Comparison of ENCODE assay signal across 25 cellular contexts in genomic region chr18:22112215-22112614, GRCh38. TPM values are rescaled to one million over a fixed set of nuclear protein-coding genes. Genes with fewer than 3 reads are reported as not detected.
DNase-seq lines count a peak whose midpoint lies in the region; ATAC-seq, FAIRE-seq and TF ChIP-seq lines count a peak whose summit lies in the region.
"Had no signal": no experiment of that assay in that cellular context is flagged by ENCODE, and none has a peak within 500 bp of the region (broad histone marks: within the 10 kb centered on the region; RNA-seq: fewer than 3 reads in every experiment).

No MANE protein-coding gene starts in this region.

- H4K20me1 ChIP-seq in K562 (replicated peaks; ENCODE audit: control insufficient read depth, insufficient read depth, low read length) = no peaks in the 10 kb centered on the region
- H4K20me1 ChIP-seq: BLaER1 treated with 17β-estradiol and CSF1 and Interleukin-3, amounts not matched to agents 10 nM and 100 nM had no signal

- peaks cover 10 to 18% of the 10 kb centered on the region in 2 experiments; a peak in 4 of 5 replicates for H3K4me1 ChIP-seq in K562 (replicated peaks in 1 of 2; ENCODE audit: control insufficient read depth in 2 of 2, insufficient read depth in 2 of 2, low read length in 2 of 2)
- H3K4me1 ChIP-seq: BE2C had no signal

- POLR2A ChIA-PET in K562 (lab: Yijun Ruan, JAX) = no interaction called here

- no peaks in the 10 kb centered on the region for H3K9me1 ChIP-seq in K562 (ENCODE audit: control insufficient read depth, insufficient read depth, low read length)

- no peaks in the 10 kb centered on the region for H3K36me3 ChIP-seq in K562 (ENCODE audit: control insufficient read depth, insufficient read depth, low read length)
- H3K36me3 ChIP-seq: BE2C; BLaER1 treated with 17β-estradiol and CSF1 and Interleukin-3, amounts not matched to agents 10 nM and 100 nM had no signal

- WGBS in K562 (ENCODE audit: insufficient coverage, low coverage, missing lambda C conversion rate) = 66% methylated on average over 5 of the region's 5 CpGs

- no peak for TF ChIP-seq RAD21 in K562 (CRISPR knock-in tag; conservative IDR thresholded peaks at IDR 0.05 in 1 of 2, IDR thresholded peaks at IDR 0.05 in 1 of 2)

- H3K9me3 ChIP-seq in K562 (replicated peaks; ENCODE audit: control insufficient read depth, insufficient read depth, low read depth, low read length) = no peaks in the 10 kb centered on the region
- H3K9me3 ChIP-seq: BE2C; BLaER1 treated with 17β-estradiol and CSF1 and Interleukin-3, amounts not matched to agents 10 nM and 100 nM had no signal

- no peak overlapping the region for H3K4me2 ChIP-seq in K562 (ENCODE audit: insufficient read depth, low read length)
- H3K4me2 ChIP-seq: BLaER1 treated with 17β-estradiol and CSF1 and Interleukin-3, amounts not matched to agents 10 nM and 100 nM; GM23338 had no signal

- no peak overlapping the region for H3K9ac ChIP-seq in K562 (ENCODE audit: insufficient read depth in 1 of 2, low read depth in 2 of 2, low read length in 2 of 2)
- H3K9ac ChIP-seq: BLaER1 treated with 17β-estradiol and CSF1 and Interleukin-3, amounts not matched to agents 10 nM and 100 nM had no signal

- no peak for TF ChIP-seq EP300 in K562 (IDR thresholded peaks at IDR 0.05; ENCODE audit: low read length)

- peak; percentile 29 for ATAC-seq in Right ventricle myocardium superior (ENCODE audit: poor library complexity)
- no peak for ATAC-seq in left cardiac atrium
- ATAC-seq in K562 = no peak
- no peak for ATAC-seq in GM21447 (IDR thresholded peaks at IDR 0.05; ENCODE audit: unreplicated experiment)
- no peak for ATAC-seq in GM21529 (IDR thresholded peaks at IDR 0.05; ENCODE audit: unreplicated experiment)
- ATAC-seq: GM12878, GM23338, HCT116 had no signal

- DNase-seq in Right ventricle myocardium superior (no peak), left cardiac atrium (no peak), NCI-H526 (lab: John Stamatoyannopoulos, UW) (peak; percentile 42 to 60), K562 (ENCODE audit: extremely low read depth in 1 of 4, low spot score in 3 of 4) (no peak), GM19240 (ENCODE audit: insufficient read length, low spot score) (no peak)
- DNase-seq: ACHN; AML-193; BE2C; CD4-positive, alpha-beta T cell; CD8-positive, alpha-beta memory T cell; DMS 273 treated with DMSO at 0.1 percent for 48 hours; DMS79; EL; GDM1; H9 had no signal

- no peaks in the 10 kb centered on the region; a peak in 1 of 5 replicates for H3K27me3 ChIP-seq in K562 (ENCODE audit: control insufficient read depth in 2 of 2, insufficient read depth in 2 of 2, low read length in 2 of 2)
- H3K27me3 ChIP-seq: BE2C; BLaER1 treated with 17β-estradiol and CSF1 and Interleukin-3, amounts not matched to agents 10 nM and 100 nM had no signal

- no peak overlapping the region for H3K4me3 ChIP-seq in K562
- H3K4me3 ChIP-seq: BLaER1 treated with 17β-estradiol and CSF1 and Interleukin-3, amounts not matched to agents 10 nM and 100 nM; GM12878; GM23338 had no signal

- no TSS peak for BruUV-seq in K562 (replicated peaks; lab: Mats Ljungman, UMichigan)

- H3K79me2 ChIP-seq in K562 (ENCODE audit: control insufficient read depth, insufficient read depth, low read length) = no peaks in the 10 kb centered on the region

- intact Hi-C loops in Right ventricle myocardium superior (cut with DNase I) = no loop called here
- intact Hi-C loops in left cardiac atrium (cut with DNase I) = no loop called here
- intact Hi-C loops in K562 (cut with micrococcal nuclease) = no loop called here

- H2AFZ ChIP-seq in K562 (ENCODE audit: low read depth, low read length) = no peak overlapping the region
- H2AFZ ChIP-seq: GM23338 had no signal

- no peak for TF ChIP-seq POLR2A in K562 (conservative IDR thresholded peaks at IDR 0.05)

- TF ChIP-seq CTCF in K562 (IDR thresholded peaks at IDR 0.05 in 2 of 3, conservative IDR thresholded peaks at IDR 0.05 in 1 of 3; ENCODE audit: insufficient read depth in 2 of 3, low read depth in 1 of 3, low read length in 3 of 3) = no peak

- no peak for FAIRE-seq in K562 (lab: Jason Lieb, UNC)
- FAIRE-seq: A204.1, D721Med, GM12878, GM19239 had no signal

- H3K27ac ChIP-seq in K562 (ENCODE audit: extremely low read depth, low read depth, low read length) = no peak overlapping the region
- H3K27ac ChIP-seq: 22Rv1; BLaER1 treated with 17β-estradiol and CSF1 and Interleukin-3, amounts not matched to agents 10 nM and 100 nM had no signal

- in situ Hi-C loops in K562 (cut with MboI) = no loop called here

- CTCF ChIA-PET in K562 (lab: Yijun Ruan, JAX; ENCODE audit: low intra/inter-chr PET ratio) = no interaction called here

TF ChIP-seq in K562, 482 proteins besides CTCF, POLR2A, EP300 and RAD21:
- TF ChIP-seq ZNF316 (IDR thresholded peaks at IDR 0.05) (peak; percentile 82), C11orf30 (IDR thresholded peaks at IDR 0.05; ENCODE audit: low read depth) (peak; percentile 47), MAFG (tag; conservative IDR thresholded peaks at IDR 0.05) (peak; percentile 40; the same call in 1 of the 2 replicates), NCOR1 (IDR thresholded peaks at IDR 0.05) (no peak)

RNA-seq across cellular contexts. Expression of gene GATA6, which starts 57.2 kb away (rescaled TPM):
- total RNA-seq in Right ventricle myocardium superior = 56.0 TPM
- total RNA-seq in left cardiac atrium = 10 to 100 TPM; 43.9 to 59.6 TPM
- 0.09 TPM in 1 of 2 replicates, not detected in the other for total RNA-seq in K562 (2011; cell fraction: chromatin; rRNA removed; ENCODE audit: low replicate concordance)
- 0.13 and 0.17 TPM in 2 replicates for total RNA-seq in K562 (2011; cell fraction: nucleolus; rRNA removed)
- total RNA-seq in K562 (2011; cell fraction: nucleoplasm; rRNA removed) = not detected in 2 replicates
- 0.16 and 0.18 TPM in 2 replicates for total RNA-seq in K562 (2014; rRNA removed)
- total RNA-seq in K562 (2014; rRNA removed; fragmentation: Illumina TruSeq; extraction: Trizol) = not detected in 2 replicates
- not detected in 2 replicates for total RNA-seq in K562 (2015; rRNA removed; fragmentation: Illumina TruSeq; extraction: Trizol)
- total RNA-seq in K562 (2021) = 0.24 and 0.29 TPM in 2 replicates
- 0.12 TPM in 1 of 2 replicates, not detected in the other for polyA plus RNA-seq in K562 (2011; rRNA removed)
- 0.06 and 0.09 TPM in 2 replicates for polyA plus RNA-seq in K562 (2011; cell fraction: cytosol; rRNA removed)
- 0.07 and 0.20 TPM in 2 replicates for polyA plus RNA-seq in K562 (2011; cell fraction: nucleus; rRNA removed)
- 0.05 and 0.10 TPM in 2 replicates for polyA plus RNA-seq in K562 (2012)
- polyA plus RNA-seq in K562 (2014; fragmentation: Illumina TruSeq; extraction: Trizol) = 0.06 TPM in 1 of 2 replicates, not detected in the other
- polyA plus RNA-seq in K562 (2014; fragmentation: Nextera tagmentation; extraction: Ambion mirVana) = under 1 TPM in 1 of 2 experiments, not detected in 1; 0.01 TPM
- 0.13 TPM in 1 of 2 replicates, not detected in the other for polyA plus RNA-seq in K562 (2014; rRNA removed)
- 0.15 TPM in 1 of 2 replicates, not detected in the other for polyA minus RNA-seq in K562 (2011; rRNA and poly(A)+ RNA removed)
- 0.64 TPM in 1 of 2 replicates, not detected in the other for polyA minus RNA-seq in K562 (2011; cell fraction: cytosol; rRNA and poly(A)+ RNA removed)
- polyA minus RNA-seq in K562 (2011; cell fraction: nucleus; rRNA and poly(A)+ RNA removed) = 0.13 and 0.22 TPM in 2 replicates
- total RNA-seq: GM23338, H9 had no signal

Comparison
In these comparisons a context has a peak if more than half of its experiments do, and no peak if none do; other contexts are left out.
1. DNase-seq: peak in NCI-H526 (2 of 2); none in Right ventricle myocardium superior (single experiment), left cardiac atrium (single experiment), K562 (0 of 4) and GM19240 (single experiment).
2. RNA of gene GATA6, which starts 57.2 kb away (total RNA-seq): 43.9 to 59.6 TPM in left cardiac atrium and 56.0 TPM in Right ventricle myocardium superior (single experiment); 0.09 to 0.29 TPM in K562; every median in the first group is over 10 times any median in the second.